Comparison of ENCODE assay signal across 1 cellular context in the genomic region with DNA sequence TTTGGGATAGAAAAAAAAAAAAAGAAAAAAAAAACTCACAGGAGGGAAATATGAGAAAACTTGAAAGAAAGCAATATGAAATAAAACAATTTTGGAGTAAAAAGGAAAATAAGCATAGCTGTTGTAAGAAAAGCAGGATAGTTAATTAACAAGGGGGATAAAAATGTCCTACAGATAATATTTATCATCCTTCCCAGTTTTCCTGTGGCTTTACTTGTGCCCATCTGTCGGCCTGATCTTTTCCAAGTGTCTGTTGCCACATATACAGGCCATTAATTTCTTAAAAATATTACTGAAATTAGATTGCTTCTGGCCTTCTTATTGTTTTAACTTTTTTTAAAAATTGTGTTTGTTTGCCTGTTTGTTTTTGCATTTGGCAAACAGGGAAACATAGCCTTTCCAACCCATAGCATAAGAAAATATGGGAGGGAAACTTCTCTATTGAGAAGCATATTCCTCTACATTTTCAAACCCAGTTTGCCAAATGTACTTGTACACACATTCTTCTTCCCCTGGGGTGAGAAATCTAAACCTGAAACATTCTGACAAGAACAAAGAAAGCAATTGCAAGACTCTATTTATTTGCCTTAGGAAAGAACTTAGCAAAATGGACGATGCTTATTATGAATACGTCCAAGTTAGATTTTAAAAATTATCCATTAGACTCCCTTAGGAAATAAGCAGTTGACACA.
TF ChIP-seq lines count a peak whose summit lies in the region.

No MANE protein-coding gene starts in this region.

TF ChIP-seq in IMR-90, 13 proteins besides CTCF, POLR2A, EP300 and RAD21 (continued from another document):
- TF ChIP-seq, protein P1, sequence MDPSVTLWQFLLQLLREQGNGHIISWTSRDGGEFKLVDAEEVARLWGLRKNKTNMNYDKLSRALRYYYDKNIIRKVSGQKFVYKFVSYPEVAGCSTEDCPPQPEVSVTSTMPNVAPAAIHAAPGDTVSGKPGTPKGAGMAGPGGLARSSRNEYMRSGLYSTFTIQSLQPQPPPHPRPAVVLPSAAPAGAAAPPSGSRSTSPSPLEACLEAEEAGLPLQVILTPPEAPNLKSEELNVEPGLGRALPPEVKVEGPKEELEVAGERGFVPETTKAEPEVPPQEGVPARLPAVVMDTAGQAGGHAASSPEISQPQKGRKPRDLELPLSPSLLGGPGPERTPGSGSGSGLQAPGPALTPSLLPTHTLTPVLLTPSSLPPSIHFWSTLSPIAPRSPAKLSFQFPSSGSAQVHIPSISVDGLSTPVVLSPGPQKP (IDR thresholded peaks at IDR 0.05; ENCODE audit: borderline replicate concordance, low read depth, low read length) = no peak
